Comparison of ENCODE assay signal across 8 cellular contexts in genomic region chr12:124609041-124609984, GRCh38. TPM values are rescaled to one million over a fixed set of nuclear protein-coding genes. Genes with fewer than 3 reads are reported as not detected.
DNase-seq lines count a peak whose midpoint lies in the region; ATAC-seq, FAIRE-seq and TF ChIP-seq lines count a peak whose summit lies in the region.

No MANE protein-coding gene starts in this region.

- no peaks in the 10 kb centered on the region for H3K27me3 ChIP-seq in A673 (replicated peaks; ENCODE audit: insufficient read depth, low read depth, low read length, poor library complexity)
- no peaks in the 10 kb centered on the region for H3K27me3 ChIP-seq in foreskin keratinocyte
- H3K27me3 ChIP-seq in gastrocnemius medialis: no peaks in the 10 kb centered on the region

- peaks cover 8% of the 10 kb centered on the region for H3K4me1 ChIP-seq in A673 (ENCODE audit: insufficient read depth, low read length, poor library complexity, severe bottlenecking)
- peaks cover 11% of the 10 kb centered on the region for H3K4me1 ChIP-seq in foreskin keratinocyte
- H3K4me1 ChIP-seq in gastrocnemius medialis: no peaks in the 10 kb centered on the region

- H3K27ac ChIP-seq in A673 (ENCODE audit: low read depth, low read length, poor library complexity, severe bottlenecking) (no peak overlapping the region), foreskin keratinocyte (no peak overlapping the region), gastrocnemius medialis (no peak overlapping the region)

- H3K9me3 ChIP-seq in A673 (ENCODE audit: low read depth, low read length, poor library complexity, severe bottlenecking) (no peaks in the 10 kb centered on the region), gastrocnemius medialis (no peaks in the 10 kb centered on the region)

- no peak overlapping the region for H3K4me3 ChIP-seq in A673 (ENCODE audit: low read depth, low read length, poor library complexity, severe bottlenecking)
- no peak overlapping the region for H3K4me3 ChIP-seq in gastrocnemius medialis

- peak; percentile 58 for ATAC-seq in HG03469 (IDR thresholded peaks at IDR 0.05; ENCODE audit: unreplicated experiment)
- peak; percentile 76 for ATAC-seq in foreskin keratinocyte
- ATAC-seq in gastrocnemius medialis: peak; percentile 18 to 53

- CTCF ChIA-PET in A673 (lab: Charles Lee): no interaction called here

- peak; percentile 58 for DNase-seq in A673 (ENCODE audit: low spot score)
- DNase-seq in GM19239 (ENCODE audit: insufficient read length, low spot score): peak; percentile 78
- peak; percentile 83 for DNase-seq in NCI-H748 treated with DMSO at 0.1 percent for 48 hours (lab: John Stamatoyannopoulos, UW)
- DNase-seq in activated T-cell treated with anti-CD3 and anti-CD28 coated beads for 24 hours (ENCODE audit: low read depth): peak; percentile 53
- DNase-seq in foreskin keratinocyte: peak; percentile 73 to 86
- peak in 1 of 2 donors; percentile 44 for DNase-seq in gastrocnemius medialis
- DNase-seq in RKO (ENCODE audit: low spot score): no peak

- intact Hi-C loops in A673 (cut with micrococcal nuclease; ENCODE audit: unreplicated experiment): no loop called here
- intact Hi-C loops in gastrocnemius medialis (cut with DNase I; ENCODE audit: low total_unique reads): no loop called here

- no TSS peak for BruUV-seq in A673 (replicated peaks; lab: Mats Ljungman, UMichigan)

- POLR2A ChIA-PET in A673 (lab: Charles Lee; ENCODE audit: low non-redundant PET): no interaction called here

- FAIRE-seq in GM19239 (lab: Jason Lieb, UNC): peak; percentile 80

- no peak for TF ChIP-seq POLR2A in gastrocnemius medialis (IDR thresholded peaks at IDR 0.05)

- TF ChIP-seq CTCF in A673 (conservative IDR thresholded peaks at IDR 0.05; ENCODE audit: low read depth, low read length) (no peak), foreskin keratinocyte (conservative IDR thresholded peaks at IDR 0.05) (peak; percentile 13), gastrocnemius medialis (IDR thresholded peaks at IDR 0.05 in 4 of 5, conservative IDR thresholded peaks at IDR 0.05 in 1 of 5) (no peak)

- H3K36me3 ChIP-seq in A673 (ENCODE audit: insufficient read depth, low read length, poor library complexity, severe bottlenecking) (no peaks in the 10 kb centered on the region), gastrocnemius medialis (no peaks in the 10 kb centered on the region)

- in situ Hi-C loops in gastrocnemius medialis (cut with MboI; ENCODE audit: low sequenced_read_pairs in 4 of 4): no loop called here

RNA-seq across cellular contexts. Expression of gene NCOR2, which starts 41.9 kb away (rescaled TPM):
- total RNA-seq in A673 (2021) (227 and 276 TPM in 2 replicates), foreskin keratinocyte (49.8 and 61.0 TPM in 2 replicates), gastrocnemius medialis (100 to 1,000 TPM in 2 of 4 donors, 10 to 100 TPM in 2; 37.7 to 123 (median 105) TPM)
- 32.1 and 38.1 TPM in 2 replicates for polyA plus RNA-seq in foreskin keratinocyte
